In the genomic region with DNA sequence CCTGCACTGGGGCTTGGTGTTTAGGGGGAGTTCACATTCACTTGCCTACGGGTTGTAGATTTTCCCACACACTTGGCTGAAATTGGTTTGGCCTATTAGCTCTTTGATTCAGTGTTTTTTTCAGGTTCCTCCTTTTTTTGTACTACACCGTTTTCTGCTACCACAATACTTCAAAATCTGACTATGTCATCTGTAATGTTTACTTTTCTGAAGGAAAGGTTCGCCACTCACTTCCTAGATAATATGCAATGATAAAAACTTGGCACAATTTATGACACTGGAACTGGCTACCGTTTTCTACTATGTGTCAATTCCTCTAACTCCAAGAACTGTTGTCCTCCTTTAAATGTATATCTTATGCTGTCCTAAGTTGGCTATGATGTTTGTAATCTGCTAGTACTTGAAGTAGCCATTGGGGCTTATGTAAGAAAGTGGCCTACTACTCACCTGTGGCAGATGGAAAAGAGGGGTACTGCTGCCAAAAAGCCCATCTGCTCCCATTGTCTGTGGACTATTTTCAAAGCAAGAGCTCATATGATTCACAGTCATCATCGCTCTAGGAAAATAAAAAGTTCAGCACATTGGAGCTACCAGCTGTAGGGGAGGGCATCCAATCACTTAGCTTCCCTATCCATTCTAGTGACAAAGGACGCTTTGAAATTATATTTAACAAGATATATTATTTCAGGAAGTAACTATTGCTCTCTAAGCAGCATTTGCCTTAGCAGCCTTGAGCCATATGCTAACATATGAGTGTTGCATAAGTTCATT, we compare ENCODE assay signal across 15 cellular contexts. TPM values are rescaled to one million over a fixed set of nuclear protein-coding genes. Genes with fewer than 3 reads are reported as not detected.
DNase-seq lines count a peak whose midpoint lies in the region; ATAC-seq and TF ChIP-seq lines count a peak whose summit lies in the region.
"Had no signal": no experiment of that assay in that cellular context is flagged by ENCODE, and none has a peak within 500 bp of the region (broad histone marks: within the 10 kb centered on the region; RNA-seq: fewer than 3 reads in every experiment).

No MANE protein-coding gene starts in this region.

- peak; percentile 51 for ATAC-seq in sciatic nerve
- no peak for ATAC-seq in HG03439 (IDR thresholded peaks at IDR 0.05; ENCODE audit: unreplicated experiment)
- no peak for ATAC-seq in HG02763 (IDR thresholded peaks at IDR 0.05; ENCODE audit: unreplicated experiment)
- ATAC-seq: psoas muscle had no signal

- TF ChIP-seq CTCF in GM13976 (IDR thresholded peaks at IDR 0.05; ENCODE audit: borderline replicate concordance, control extremely low read depth, extremely low read depth, insufficient read depth, missing control alignments), result no peak

- in situ Hi-C loops in GM13976 (cut with MboI; ENCODE audit: low sequenced_read_pairs, unreplicated experiment), result no loop called here

- DNase-seq in SIG-M5 treated with dmso at 0.1 percent for 504 hours (lab: John Stamatoyannopoulos, UW; ENCODE audit: unreplicated experiment) (peak; percentile 27), SIG-M5 (lab: John Stamatoyannopoulos, UW) (no peak), NCI-H2029 treated with DMSO at 0.1 percent for 48 hours (lab: John Stamatoyannopoulos, UW) (peak; percentile 61), SHP77 treated with DMSO at 0.1 percent for 48 hours (lab: John Stamatoyannopoulos, UW) (peak; percentile 80), sciatic nerve (ENCODE audit: low spot score) (no peak), GM13976 (ENCODE audit: low spot score) (no peak)
- DNase-seq: activated B cell treated with CpG ODN at 0.5 μM for 24 hours; activated T-cell treated with anti-CD3 and anti-CD28 coated beads, Interleukin-2, amount 50 U/mL, for 48 hours; amygdala; HCEC 1CT; NCI-H187; psoas muscle; stimulated activated CD4-positive, alpha-beta T cell treated with anti-CD3 and anti-CD28 coated beads, Interleukin-1b, Interleukin-23, amount 100 ng/mL, for 48 hours had no signal

- intact Hi-C loops in sciatic nerve (cut with DNase I), result no loop called here

RNA-seq across cellular contexts. Expression of gene BACH1, which starts 42.4 kb away (rescaled TPM):
- 94.7 TPM for total RNA-seq in sciatic nerve

Comparison
In these comparisons a context has a peak if more than half of its experiments do, and no peak if none do; other contexts are left out.
1. DNase-seq: peak in SIG-M5 treated with dmso at 0.1 percent for 504 hours (single experiment), NCI-H2029 treated with DMSO at 0.1 percent for 48 hours (single experiment) and SHP77 treated with DMSO at 0.1 percent for 48 hours (single experiment); none in SIG-M5 (single experiment), sciatic nerve (single experiment) and GM13976 (single experiment).